In the genomic region with DNA sequence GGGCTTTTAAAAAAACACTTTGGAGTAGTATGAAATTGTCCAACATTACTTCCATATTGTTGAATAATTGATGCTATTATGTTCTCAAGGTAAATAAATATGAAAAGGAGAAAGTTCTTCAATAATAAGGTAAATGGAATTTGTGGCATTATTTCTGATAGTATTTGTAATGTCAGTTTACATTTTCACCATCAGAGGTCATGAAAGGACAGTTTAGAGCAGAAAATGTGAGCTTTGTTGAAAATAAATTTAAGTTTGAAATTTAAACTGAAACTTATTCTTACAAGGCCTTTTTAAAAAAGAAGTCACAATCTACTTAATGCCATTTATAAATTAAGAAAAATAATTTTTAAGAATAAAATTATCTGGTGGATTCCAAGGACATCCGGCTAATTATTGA, we compare ENCODE assay signal across 23 cellular contexts. TPM values are rescaled to one million over a fixed set of nuclear protein-coding genes. Genes with fewer than 3 reads are reported as not detected.
DNase-seq lines count a peak whose midpoint lies in the region; ATAC-seq, FAIRE-seq and TF ChIP-seq lines count a peak whose summit lies in the region.
"Had no signal": no experiment of that assay in that cellular context is flagged by ENCODE, and none has a peak within 500 bp of the region (broad histone marks: within the 10 kb centered on the region; RNA-seq: fewer than 3 reads in every experiment).

No MANE protein-coding gene starts in this region.

- FAIRE-seq in A549 (lab: Jason Lieb, UNC) (no peak), HepG2 (lab: Jason Lieb, UNC) (no peak)

- H4K20me1 ChIP-seq in DND-41 (ENCODE audit: insufficient read depth, low read length), result no peaks in the 10 kb centered on the region
- no peaks in the 10 kb centered on the region for H4K20me1 ChIP-seq in HepG2 (ENCODE audit: insufficient read depth, low read length)
- H4K20me1 ChIP-seq: BLaER1 treated with 17β-estradiol and CSF1 and Interleukin-3, amounts not matched to agents 10 nM and 100 nM had no signal

- H3K9ac ChIP-seq in DND-41 (ENCODE audit: low read depth, low read length) (no peak overlapping the region), HepG2 (ENCODE audit: insufficient read depth, low read depth, low read length) (no peak overlapping the region)
- H3K9ac ChIP-seq: BLaER1 treated with 17β-estradiol and CSF1 and Interleukin-3, amounts not matched to agents 10 nM and 100 nM had no signal

- no peak overlapping the region for H3K4me2 ChIP-seq in A549
- no peak overlapping the region for H3K4me2 ChIP-seq in DND-41 (ENCODE audit: insufficient read depth, low read length)
- no peak overlapping the region for H3K4me2 ChIP-seq in HepG2 (ENCODE audit: low read depth, low read length)
- H3K4me2 ChIP-seq: BLaER1 treated with 17β-estradiol and CSF1 and Interleukin-3, amounts not matched to agents 10 nM and 100 nM had no signal

- H3K27ac ChIP-seq in A549 (no peak overlapping the region), DND-41 (ENCODE audit: low read length) (no peak overlapping the region), RWPE2 (ENCODE audit: poor library complexity, severe bottlenecking) (no peak overlapping the region), HepG2 (ENCODE audit: extremely low read length, insufficient read depth, low read length) (no peak overlapping the region)
- H3K27ac ChIP-seq: BLaER1 treated with 17β-estradiol and CSF1 and Interleukin-3, amounts not matched to agents 10 nM and 100 nM; dorsolateral prefrontal cortex; lower lobe of right lung; SJCRH30; skin epidermis; uterus had no signal

- CTCF ChIA-PET in A549 (lab: Yijun Ruan, JAX), result interaction anchor here (0.7 to 0.9 kb wide), 2 partner anchors 9 to 161 kb away, joined by 3 to 4 read pairs; no protein-coding TSS in a partner anchor
- CTCF ChIA-PET in HepG2 (lab: Yijun Ruan, JAX; ENCODE audit: low intra/inter-chr PET ratio, low total read pairs), result interaction anchor here (0.8 kb wide), 1 partner anchor 724 kb away, joined by 3 read pairs; no protein-coding TSS in a partner anchor

- H3K4me3 ChIP-seq in A549 (no peak overlapping the region), DND-41 (ENCODE audit: low read depth in 1 of 2, low read length in 2 of 2) (no peak overlapping the region), RWPE2 (ENCODE audit: severe bottlenecking) (no peak overlapping the region), HepG2 (replicated peaks in 1 of 3; ENCODE audit: insufficient read depth in 1 of 3, low read depth in 2 of 3, low read length in 3 of 3) (no peak overlapping the region)
- H3K4me3 ChIP-seq: BLaER1 treated with 17β-estradiol and CSF1 and Interleukin-3, amounts not matched to agents 10 nM and 100 nM; dorsolateral prefrontal cortex; lower lobe of right lung; SJCRH30; skin epidermis; uterus had no signal

- ATAC-seq in A549 (no peak), DND-41 (ENCODE audit: insufficient read depth, low read depth) (no peak), RWPE2 (ENCODE audit: low read depth) (no peak), HepG2 (no peak)
- ATAC-seq: esophagus mucosa; lower lobe of right lung; naive thymus-derived CD4-positive, alpha-beta T cell had no signal

- H3K4me1 ChIP-seq in A549, result no peaks in the 10 kb centered on the region
- H3K4me1 ChIP-seq in DND-41 (ENCODE audit: insufficient read depth, low read length), result no peaks in the 10 kb centered on the region
- H3K4me1 ChIP-seq in RWPE2 (ENCODE audit: insufficient read depth, poor library complexity, severe bottlenecking), result no peaks in the 10 kb centered on the region
- no peaks in the 10 kb centered on the region for H3K4me1 ChIP-seq in HepG2 (ENCODE audit: insufficient read depth, low read length)
- H3K4me1 ChIP-seq: BLaER1 treated with 17β-estradiol and CSF1 and Interleukin-3, amounts not matched to agents 10 nM and 100 nM; lower lobe of right lung; SJCRH30; uterus had no signal

- H2AFZ ChIP-seq in DND-41 (ENCODE audit: low read depth, low read length), result no peak overlapping the region
- H2AFZ ChIP-seq in HepG2 (ENCODE audit: low read length), result no peak overlapping the region

- H3K36me3 ChIP-seq in DND-41 (ENCODE audit: insufficient read depth, low read length) (no peaks in the 10 kb centered on the region), RWPE2 (ENCODE audit: low read depth) (no peaks in the 10 kb centered on the region), HepG2 (replicated peaks in 1 of 2; ENCODE audit: control insufficient read depth in 1 of 2, insufficient read depth in 2 of 2, low read length in 2 of 2) (no peaks in the 10 kb centered on the region)
- H3K36me3 ChIP-seq: BLaER1 treated with 17β-estradiol and CSF1 and Interleukin-3, amounts not matched to agents 10 nM and 100 nM; lower lobe of right lung; SJCRH30; uterus had no signal

- POLR2A ChIA-PET in A549 (lab: Yijun Ruan, JAX), result no interaction called here
- POLR2A ChIA-PET in HepG2 (lab: Yijun Ruan, JAX), result no interaction called here

- no TSS peak for BruUV-seq in HepG2 (replicated peaks; lab: Mats Ljungman, UMichigan)

- TF ChIP-seq POLR2A in A549 (IDR thresholded peaks at IDR 0.05; ENCODE audit: low read length) (no peak), HepG2 (IDR thresholded peaks at IDR 0.05; ENCODE audit: insufficient read depth in 1 of 2, low read depth in 2 of 2, low read length in 2 of 2) (no peak)

- no peaks in the 10 kb centered on the region for H3K9me3 ChIP-seq in A549
- no peaks in the 10 kb centered on the region for H3K9me3 ChIP-seq in DND-41 (ENCODE audit: insufficient read depth, low read length, severe bottlenecking)
- no peaks in the 10 kb centered on the region for H3K9me3 ChIP-seq in RWPE2 (ENCODE audit: severe bottlenecking)
- H3K9me3 ChIP-seq in HepG2 (ENCODE audit: low read length), result no peaks in the 10 kb centered on the region
- H3K9me3 ChIP-seq: BLaER1 treated with 17β-estradiol and CSF1 and Interleukin-3, amounts not matched to agents 10 nM and 100 nM; lower lobe of right lung; SJCRH30; uterus had no signal

- TF ChIP-seq EP300 in A549 (IDR thresholded peaks at IDR 0.05), result no peak
- no peak for TF ChIP-seq EP300 in HepG2 (IDR thresholded peaks at IDR 0.05; ENCODE audit: low read depth in 2 of 2, low read length in 2 of 2)
- no peak for TF ChIP-seq EP300 in HepG2 (CRISPR knock-in tag; IDR thresholded peaks at IDR 0.05; ENCODE audit: borderline replicate concordance)

- in situ Hi-C loops in HepG2 (cut with HindIII; ENCODE audit: extremely low pct_ligation_motif_present, low pct_unique_long_range_greater_than_20kb) (no loop called here), ACHN (cut with HindIII; ENCODE audit: low pct_ligation_motif_present, low pct_unique_long_range_greater_than_20kb, low sequenced_read_pairs) (no loop called here)

- TF ChIP-seq RAD21 in A549 (conservative IDR thresholded peaks at IDR 0.05 in 1 of 2, IDR thresholded peaks at IDR 0.05 in 1 of 2) (peak; percentile 24 to 35; a peak in 3 of 5 replicates), HepG2 (CRISPR knock-in tag; IDR thresholded peaks at IDR 0.05) (no peak)

- TF ChIP-seq CTCF in A549 (IDR thresholded peaks at IDR 0.05) (no peak), DND-41 (IDR thresholded peaks at IDR 0.05; ENCODE audit: borderline replicate concordance, extremely low read depth, low read length, poor library complexity, severe bottlenecking) (peak; percentile 30), RWPE2 (IDR thresholded peaks at IDR 0.05; ENCODE audit: poor library complexity, severe bottlenecking) (peak; percentile 35), HepG2 (CRISPR knock-in tag; IDR thresholded peaks at IDR 0.05) (peak; percentile 45)

- no peak for DNase-seq in A549 (ENCODE audit: low read depth in 1 of 2, low spot score in 1 of 2)
- no peak for DNase-seq in DND-41
- DNase-seq in RWPE2 (ENCODE audit: low spot score), result no peak
- peak; percentile 4 for DNase-seq in HepG2 (ENCODE audit: low spot score)
- DNase-seq in mucosa of gallbladder (ENCODE audit: low spot score), result no peak
- no peak for DNase-seq in ACHN
- DNase-seq in dedifferentiated amniotic fluid mesenchymal stem cell (ENCODE audit: extremely low spot score), result no peak
- DNase-seq in SKM-1 (lab: John Stamatoyannopoulos, UW; ENCODE audit: unreplicated experiment), result no peak
- DNase-seq: activated B cell treated with CpG ODN at 0.5 μM for 24 hours; activated naive CD8-positive, alpha-beta T cell treated with anti-CD3 and anti-CD28 coated beads for 36 hours; activated T-cell treated with anti-CD3 and anti-CD28 coated beads, Interleukin-2, amount 50 U/mL, for 48 hours; dorsolateral prefrontal cortex; lower lobe of right lung; naive thymus-derived CD4-positive, alpha-beta T cell; NCI-H2029 treated with DMSO at 0.1 percent for 48 hours; NCI-H510A; SJCRH30; stimulated activated CD4-positive, alpha-beta T cell treated with anti-CD3 and anti-CD28 coated beads, Interleukin-4, amount 100 ng/mL, for 1 hour; substantia nigra; uterus had no signal

- intact Hi-C loops in HepG2 (cut with micrococcal nuclease; ENCODE audit: unreplicated experiment), result loop anchor here (5.0 kb wide), 1 partner anchor 179 kb away; no protein-coding TSS in a partner anchor

- H3K27me3 ChIP-seq in DND-41 (ENCODE audit: insufficient read depth, low read length, poor library complexity) (no peaks in the 10 kb centered on the region), RWPE2 (ENCODE audit: insufficient read depth, poor library complexity, severe bottlenecking) (peaks cover 5% of the 10 kb centered on the region), HepG2 (ENCODE audit: control insufficient read depth in 1 of 2, insufficient read depth in 2 of 2, low read length in 2 of 2) (no peaks in the 10 kb centered on the region)
- H3K27me3 ChIP-seq: BLaER1 treated with 17β-estradiol and CSF1 and Interleukin-3, amounts not matched to agents 10 nM and 100 nM; dorsolateral prefrontal cortex; SJCRH30; uterus had no signal

- 79% methylated on average over 1 of the region's 1 CpG for WGBS in A549 (ENCODE audit: missing lambda C conversion rate)
- WGBS in HepG2 (ENCODE audit: low lambda C conversion rate), result 87% methylated on average over 1 of the region's 1 CpG

- no peaks in the 10 kb centered on the region for H3K79me2 ChIP-seq in DND-41 (ENCODE audit: insufficient read depth, low read length)
- no peaks in the 10 kb centered on the region for H3K79me2 ChIP-seq in HepG2 (ENCODE audit: insufficient read depth, low read length)

RNA-seq across cellular contexts. Expression of a gene that starts 15.8 kb away (rescaled TPM):
- polyA plus RNA-seq in A549 (2011; rRNA removed), result 2.3 TPM in 2 replicates
- polyA plus RNA-seq in A549 (2012; cell fraction: cytosol; rRNA removed), result 0.35 and 0.49 TPM in 2 replicates
- 0.32 and 0.33 TPM in 2 replicates for polyA plus RNA-seq in A549 (2012; cell fraction: nucleus; rRNA removed)
- polyA plus RNA-seq in A549 (2017; fragmentation: RNase III; extraction: RNeasy Plus Mini Kit Qiagen cat#74134 plus additional on column Dnase treatment), result 2.0 to 2.6 TPM (median 2.1 TPM) in 3 replicates
- 0.63 and 0.87 TPM in 2 replicates for polyA minus RNA-seq in A549 (2011; rRNA and poly(A)+ RNA removed)
- 7.9 and 10.0 TPM in 2 replicates for total RNA-seq in HepG2 (2016; rRNA removed; fragmentation: Illumina TruSeq; extraction: Trizol)
- 7.5 and 7.8 TPM in 2 replicates for total RNA-seq in HepG2 (2016; cell fraction: cytosol; rRNA removed; fragmentation: Illumina TruSeq; extraction: Trizol; ENCODE audit: low read depth)
- 6.8 and 9.9 TPM in 2 replicates for total RNA-seq in HepG2 (2016; cell fraction: insoluble cytoplasmic fraction; rRNA removed; fragmentation: Illumina TruSeq; extraction: Trizol)
- 4.7 and 6.3 TPM in 2 replicates for total RNA-seq in HepG2 (2016; cell fraction: membrane; rRNA removed; fragmentation: Illumina TruSeq; extraction: Trizol)
- total RNA-seq in HepG2 (2016; cell fraction: nucleus; rRNA removed; fragmentation: Illumina TruSeq; extraction: Trizol), result 18.6 and 20.8 TPM in 2 replicates
- polyA plus RNA-seq in HepG2 (2011; rRNA removed), result 0.50 and 0.76 TPM in 2 replicates
- polyA plus RNA-seq in HepG2 (2011; cell fraction: cytosol; rRNA removed), result 0.12 and 0.32 TPM in 2 replicates
- 1.1 and 1.6 TPM in 2 replicates for polyA plus RNA-seq in HepG2 (2011; cell fraction: nucleus; rRNA removed)
- polyA plus RNA-seq in HepG2 (2012), result 1.1 and 1.4 TPM in 2 replicates
- 0.15 and 0.70 TPM in 2 replicates for polyA plus RNA-seq in HepG2 (2016; cell fraction: cytosol; fragmentation: Illumina TruSeq; extraction: Trizol; ENCODE audit: low read depth)
- 6.7 and 7.9 TPM in 2 replicates for polyA plus RNA-seq in HepG2 (2016; cell fraction: insoluble cytoplasmic fraction; fragmentation: Illumina TruSeq; extraction: Trizol; ENCODE audit: low read depth)
- polyA plus RNA-seq in HepG2 (2016; cell fraction: membrane; fragmentation: Illumina TruSeq; extraction: Trizol; ENCODE audit: low read depth), result 1.1 and 1.2 TPM in 2 replicates
- polyA plus RNA-seq in HepG2 (2016; cell fraction: nucleus; fragmentation: Illumina TruSeq; extraction: Trizol; ENCODE audit: insufficient read depth, low read depth), result 13.9 and 14.9 TPM in 2 replicates
- polyA minus RNA-seq in HepG2 (2011; rRNA and poly(A)+ RNA removed; ENCODE audit: low replicate concordance), result 0.04 and 0.70 TPM in 2 replicates
- polyA minus RNA-seq in HepG2 (2011; cell fraction: cytosol; rRNA and poly(A)+ RNA removed), result 0.59 and 1.1 TPM in 2 replicates
- polyA minus RNA-seq in HepG2 (2011; cell fraction: nucleus; rRNA and poly(A)+ RNA removed), result 8.1 and 10.4 TPM in 2 replicates
- 10.0 TPM for total RNA-seq in mucosa of gallbladder
